21 cellular contexts compared by ENCODE assay signal in the genomic region with DNA sequence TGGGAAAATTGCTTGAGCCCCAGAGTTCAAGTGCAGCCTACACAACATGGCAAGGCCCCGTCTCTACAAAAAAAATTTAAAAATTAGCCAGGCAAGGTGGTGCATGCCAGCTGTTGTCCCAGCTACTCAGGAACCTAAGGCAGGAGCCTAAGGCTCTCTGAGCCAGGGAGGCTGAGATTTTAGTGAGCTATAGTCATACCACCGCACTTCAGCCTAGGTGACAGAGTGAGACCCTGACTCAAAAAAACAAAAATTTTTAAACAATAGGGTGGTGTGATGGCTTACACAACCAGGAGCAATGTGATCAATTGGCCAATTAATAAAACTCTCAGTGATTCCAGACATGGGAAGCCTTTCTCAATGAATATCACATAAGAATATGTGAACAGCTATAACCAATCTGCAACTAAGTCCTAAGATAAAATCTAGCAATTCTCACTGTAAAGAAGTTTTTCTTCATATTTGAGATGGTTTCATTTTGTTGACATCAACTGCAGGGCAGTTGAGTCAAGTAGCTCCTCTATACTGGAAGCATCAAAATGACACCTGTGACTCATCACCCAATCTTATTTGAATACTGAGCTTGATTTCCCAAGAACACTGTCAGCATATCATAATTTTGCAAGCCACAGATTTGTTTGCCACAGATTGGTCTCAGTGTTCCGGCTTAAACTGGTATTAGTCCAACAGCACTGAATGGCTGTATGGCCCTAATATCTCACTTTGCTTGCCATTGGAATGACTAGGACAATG.
DNase-seq lines count a peak whose midpoint lies in the region; ATAC-seq and TF ChIP-seq lines count a peak whose summit lies in the region.
"Had no signal": no experiment of that assay in that cellular context is flagged by ENCODE, and none has a peak within 500 bp of the region (broad histone marks: within the 10 kb centered on the region; RNA-seq: fewer than 3 reads in every experiment).

No MANE protein-coding gene starts in this region.

- no peak overlapping the region for H3K18ac ChIP-seq in IMR-90 (ENCODE audit: low read depth, low read length)

- no peaks in the 10 kb centered on the region for H3K9me3 Mint-ChIP-seq in activated naive CD4-positive, alpha-beta T cell treated with anti-CD3 and anti-CD28 coated beads, Interleukin-2, amount 50 U/mL, for 72 hours
- H3K9me3 Mint-ChIP-seq in stimulated activated effector memory CD8-positive, alpha-beta T cell treated with anti-CD3 and anti-CD28 coated beads, Interleukin-12 subunit alpha, Interleukin-12 subunit beta, amount 100 ng/mL, for 72 hours = no peaks in the 10 kb centered on the region
- H3K9me3 Mint-ChIP-seq: activated naive CD4-positive, alpha-beta T cell treated with anti-CD3 and anti-CD28 coated beads, Interleukin-2, amount 50 U/mL, for 24 hours had no signal

- H3K4me3 ChIP-seq in IMR-90 (ENCODE audit: insufficient read depth, low read depth, low read length) = no peak overlapping the region
- no peak overlapping the region for H3K4me3 ChIP-seq in fibroblast of lung (replicated peaks in 1 of 4; ENCODE audit: control extremely low read depth in 1 of 4, insufficient read depth in 1 of 4, low read depth in 3 of 4, low read length in 4 of 4)

- intact Hi-C loops in IMR-90 (cut with micrococcal nuclease) = no loop called here

- H3K56ac ChIP-seq in IMR-90 (ENCODE audit: extremely low read depth, insufficient read depth, low read length) = no peak overlapping the region

- H4K91ac ChIP-seq in IMR-90 (ENCODE audit: insufficient read depth, low read depth, low read length) = no peak overlapping the region

- H3K9ac ChIP-seq in IMR-90 (ENCODE audit: low read depth, low read length) = no peak overlapping the region
- no peak overlapping the region for H3K9ac ChIP-seq in fibroblast of lung (ENCODE audit: insufficient read depth, low read length)

- no peak for TF ChIP-seq RAD21 in IMR-90 (IDR thresholded peaks at IDR 0.05; ENCODE audit: low read length)

- no peaks in the 10 kb centered on the region for H3K79me2 ChIP-seq in fibroblast of lung (ENCODE audit: control insufficient read depth, insufficient read depth, low read length)

- H3K9me3 ChIP-seq in IMR-90 (ENCODE audit: control insufficient read depth, insufficient read depth, low read length) = no peaks in the 10 kb centered on the region
- H3K9me3 ChIP-seq in fibroblast of lung (ENCODE audit: control insufficient read depth, insufficient read depth, low read depth, low read length) = no peaks in the 10 kb centered on the region

- no CpG with 5 or more reads among the region's 3 CpGs for WGBS in IMR-90 (ENCODE audit: extremely low coverage in 2 of 2, insufficient read length in 1 of 2), 2 experiments

- H2AFZ ChIP-seq in IMR-90 (replicated peaks; ENCODE audit: low read length, poor library complexity) (no peak overlapping the region), fibroblast of lung (ENCODE audit: low read length) (no peak overlapping the region)

- no peak overlapping the region for H2BK5ac ChIP-seq in IMR-90 (ENCODE audit: low read depth, low read length, poor library complexity, severe bottlenecking)

- DNase-seq in activated naive CD4-positive, alpha-beta T cell treated with anti-CD3 and anti-CD28 coated beads, Interleukin-2, amount 50 U/mL, for 72 hours (ENCODE audit: low spot score in 2 of 2) = no peak
- DNase-seq in activated naive CD4-positive, alpha-beta T cell treated with anti-CD3 and anti-CD28 coated beads, Interleukin-2, amount 50 U/mL, for 16 hours = no peak
- peak; percentile 35 for DNase-seq in IMR-90
- peak; percentile 11 to 43 for DNase-seq in fibroblast of lung (ENCODE audit: low read depth in 2 of 2)
- no peak for DNase-seq in stimulated activated effector memory CD8-positive, alpha-beta T cell treated with anti-CD3 and anti-CD28 coated beads, Interleukin-12 subunit alpha, Interleukin-12 subunit beta, amount 100 ng/mL, for 72 hours (ENCODE audit: low spot score in 2 of 2)
- DNase-seq in NCI-H2196 (lab: John Stamatoyannopoulos, UW; ENCODE audit: unreplicated experiment) = no peak
- DNase-seq in SIG-M5 (lab: John Stamatoyannopoulos, UW) = no peak
- DNase-seq: activated CD4-positive, CD25-positive, alpha-beta regulatory T cell treated with anti-CD3 and anti-CD28 coated beads, Interleukin-2, amount 50 U/mL, for 72 hours; activated CD8-positive, alpha-beta memory T cell treated with anti-CD3 and anti-CD28 coated beads for 24 hours; C1 segment of cervical spinal cord; effector CD8-positive, alpha-beta T cell; kidney glomerular epithelial cell; mammary epithelial cell; NCI-H146; NCI-H774; OCI-M1; Right ventricle myocardium superior; stimulated activated CD4-positive, alpha-beta T cell treated with anti-CD3 and anti-CD28 coated beads, Interleukin-12 subunit alpha, Interleukin-12 subunit beta, amount 100 ng/mL, for 4 hours; substantia nigra had no signal

- H3K4me2 ChIP-seq in IMR-90 (ENCODE audit: low read depth, low read length) (no peak overlapping the region), fibroblast of lung (ENCODE audit: extremely low read depth, insufficient read depth, low read length) (no peak overlapping the region)

- H4K8ac ChIP-seq in IMR-90 (ENCODE audit: low read depth in 2 of 2, low read length in 2 of 2) = no peak overlapping the region

- H4K20me1 ChIP-seq in IMR-90 (ENCODE audit: insufficient read depth, low read length) (no peaks in the 10 kb centered on the region), fibroblast of lung (ENCODE audit: control insufficient read depth, extremely low read depth, insufficient read depth, low read length) (no peaks in the 10 kb centered on the region)

- no peak overlapping the region for H3K4ac ChIP-seq in IMR-90 (ENCODE audit: low read depth, low read length)

- no peak overlapping the region for H2BK120ac ChIP-seq in IMR-90 (ENCODE audit: low read depth, low read length)

- no peak overlapping the region for H4K5ac ChIP-seq in IMR-90 (ENCODE audit: low read depth, low read length)

- POLR2A ChIA-PET in IMR-90 (lab: Charles Lee; ENCODE audit: unreplicated experiment) = no interaction called here

- TF ChIP-seq CTCF in IMR-90 (conservative IDR thresholded peaks at IDR 0.05; ENCODE audit: low read depth, low read length) (no peak), fibroblast of lung (conservative IDR thresholded peaks at IDR 0.05 in 1 of 2, IDR thresholded peaks at IDR 0.05 in 1 of 2; ENCODE audit: low read depth in 1 of 2, low read length in 2 of 2) (no peak)

- no peak overlapping the region for H2AK9ac ChIP-seq in IMR-90 (replicated peaks; ENCODE audit: low read depth, low read length, poor library complexity)

- H3K14ac ChIP-seq in IMR-90 (replicated peaks; ENCODE audit: low read depth, low read length) = no peak overlapping the region

- H3K4me3 Mint-ChIP-seq in stimulated activated effector memory CD8-positive, alpha-beta T cell treated with anti-CD3 and anti-CD28 coated beads, Interleukin-12 subunit alpha, Interleukin-12 subunit beta, amount 100 ng/mL, for 72 hours = no peak overlapping the region
- H3K4me3 Mint-ChIP-seq: activated naive CD4-positive, alpha-beta T cell treated with anti-CD3 and anti-CD28 coated beads, Interleukin-2, amount 50 U/mL, for 24 hours had no signal

- H3K79me1 ChIP-seq in IMR-90 (ENCODE audit: low read depth in 1 of 2, low read length in 2 of 2) = no peaks in the 10 kb centered on the region

- H3K36me3 Mint-ChIP-seq in activated naive CD4-positive, alpha-beta T cell treated with anti-CD3 and anti-CD28 coated beads, Interleukin-2, amount 50 U/mL, for 72 hours = no peaks in the 10 kb centered on the region
- no peaks in the 10 kb centered on the region for H3K36me3 Mint-ChIP-seq in stimulated activated effector memory CD8-positive, alpha-beta T cell treated with anti-CD3 and anti-CD28 coated beads, Interleukin-12 subunit alpha, Interleukin-12 subunit beta, amount 100 ng/mL, for 72 hours
- H3K36me3 Mint-ChIP-seq: activated naive CD4-positive, alpha-beta T cell treated with anti-CD3 and anti-CD28 coated beads, Interleukin-2, amount 50 U/mL, for 24 hours had no signal

- TF ChIP-seq POLR2A in IMR-90 (IDR thresholded peaks at IDR 0.05; ENCODE audit: low read depth, low read length) = no peak

- H3K27me3 ChIP-seq in IMR-90 (ENCODE audit: control insufficient read depth, insufficient read depth, low read length) (no peaks in the 10 kb centered on the region), fibroblast of lung (ENCODE audit: control insufficient read depth, insufficient read depth, low read length) (no peaks in the 10 kb centered on the region)

- no peak overlapping the region for H3K23ac ChIP-seq in IMR-90 (ENCODE audit: low read depth, low read length)

- H3K9me1 ChIP-seq in IMR-90 (ENCODE audit: insufficient read depth, low read length) = peaks cover 2% of the 10 kb centered on the region; the same call in 1 of the 2 replicates

- H2AK5ac ChIP-seq in IMR-90 (ENCODE audit: low read depth, low read length) = no peak overlapping the region

- dilution Hi-C loops in IMR-90 (cut with HindIII; ENCODE audit: low sequenced_read_pairs, unreplicated experiment) = no loop called here

- H3K27ac ChIP-seq in IMR-90 (ENCODE audit: insufficient read depth, low read length) (no peak overlapping the region), fibroblast of lung (ENCODE audit: insufficient read depth, low read length) (no peak overlapping the region)

- H3K27ac Mint-ChIP-seq in activated naive CD4-positive, alpha-beta T cell treated with anti-CD3 and anti-CD28 coated beads, Interleukin-2, amount 50 U/mL, for 72 hours = no peak overlapping the region
- H3K27ac Mint-ChIP-seq in stimulated activated effector memory CD8-positive, alpha-beta T cell treated with anti-CD3 and anti-CD28 coated beads, Interleukin-12 subunit alpha, Interleukin-12 subunit beta, amount 100 ng/mL, for 72 hours = no peak overlapping the region
- H3K27ac Mint-ChIP-seq: activated naive CD4-positive, alpha-beta T cell treated with anti-CD3 and anti-CD28 coated beads, Interleukin-2, amount 50 U/mL, for 24 hours had no signal

- ATAC-seq in activated naive CD4-positive, alpha-beta T cell treated with anti-CD3 and anti-CD28 coated beads, Interleukin-2, amount 50 U/mL, for 72 hours = peak; percentile 29 to 82
- ATAC-seq in IMR-90 (ENCODE audit: low read depth) (no peak), GM21528 (IDR thresholded peaks at IDR 0.05; ENCODE audit: low FRiP score, unreplicated experiment) (no peak)
- peak; percentile 85 for ATAC-seq in stimulated activated effector memory CD8-positive, alpha-beta T cell treated with anti-CD3 and anti-CD28 coated beads, Interleukin-12 subunit alpha, Interleukin-12 subunit beta, amount 100 ng/mL, for 72 hours

- in situ Hi-C loops in IMR-90 (cut with MboI; ENCODE audit: low sequenced_read_pairs) = no loop called here

- no TSS peak for BruUV-seq in IMR-90 (replicated peaks; lab: Mats Ljungman, UMichigan)

- no peaks in the 10 kb centered on the region for H3K4me1 Mint-ChIP-seq in stimulated activated effector memory CD8-positive, alpha-beta T cell treated with anti-CD3 and anti-CD28 coated beads, Interleukin-12 subunit alpha, Interleukin-12 subunit beta, amount 100 ng/mL, for 72 hours
- H3K4me1 Mint-ChIP-seq: activated naive CD4-positive, alpha-beta T cell treated with anti-CD3 and anti-CD28 coated beads, Interleukin-2, amount 50 U/mL, for 24 hours had no signal

- no peak overlapping the region for H2BK20ac ChIP-seq in IMR-90 (ENCODE audit: low read depth, low read length)

- H2BK15ac ChIP-seq in IMR-90 (ENCODE audit: low read depth, low read length) = no peak overlapping the region

- CTCF ChIA-PET in IMR-90 (lab: Yijun Ruan, JAX) = no interaction called here

- H3K36me3 ChIP-seq in IMR-90 (ENCODE audit: control insufficient read depth, insufficient read depth, low read length) = no peaks in the 10 kb centered on the region
- H3K36me3 ChIP-seq in fibroblast of lung (ENCODE audit: control insufficient read depth, insufficient read depth, low read length) = no peaks in the 10 kb centered on the region

- no peaks in the 10 kb centered on the region for H3K4me1 ChIP-seq in IMR-90 (ENCODE audit: control insufficient read depth, insufficient read depth, low read length)
- no peaks in the 10 kb centered on the region for H3K4me1 ChIP-seq in fibroblast of lung (ENCODE audit: control insufficient read depth, extremely low read depth, insufficient read depth, low read length)

Comparison
In these comparisons a context has a peak if more than half of its experiments do, and no peak if none do; other contexts are left out.
1. ATAC-seq: peak in activated naive CD4-positive, alpha-beta T cell treated with anti-CD3 and anti-CD28 coated beads, Interleukin-2, amount 50 U/mL, for 72 hours (2 of 2) and stimulated activated effector memory CD8-positive, alpha-beta T cell treated with anti-CD3 and anti-CD28 coated beads, Interleukin-12 subunit alpha, Interleukin-12 subunit beta, amount 100 ng/mL, for 72 hours (single experiment); none in IMR-90 (single experiment) and GM21528 (single experiment).
2. DNase-seq: peak in IMR-90 (single experiment) and fibroblast of lung (2 of 2); none in activated naive CD4-positive, alpha-beta T cell treated with anti-CD3 and anti-CD28 coated beads, Interleukin-2, amount 50 U/mL, for 72 hours (0 of 2), activated naive CD4-positive, alpha-beta T cell treated with anti-CD3 and anti-CD28 coated beads, Interleukin-2, amount 50 U/mL, for 16 hours (single experiment), stimulated activated effector memory CD8-positive, alpha-beta T cell treated with anti-CD3 and anti-CD28 coated beads, Interleukin-12 subunit alpha, Interleukin-12 subunit beta, amount 100 ng/mL, for 72 hours (0 of 2), NCI-H2196 (single experiment) and SIG-M5 (single experiment).